ENCODE assay signal across 19 cellular contexts in the genomic region with DNA sequence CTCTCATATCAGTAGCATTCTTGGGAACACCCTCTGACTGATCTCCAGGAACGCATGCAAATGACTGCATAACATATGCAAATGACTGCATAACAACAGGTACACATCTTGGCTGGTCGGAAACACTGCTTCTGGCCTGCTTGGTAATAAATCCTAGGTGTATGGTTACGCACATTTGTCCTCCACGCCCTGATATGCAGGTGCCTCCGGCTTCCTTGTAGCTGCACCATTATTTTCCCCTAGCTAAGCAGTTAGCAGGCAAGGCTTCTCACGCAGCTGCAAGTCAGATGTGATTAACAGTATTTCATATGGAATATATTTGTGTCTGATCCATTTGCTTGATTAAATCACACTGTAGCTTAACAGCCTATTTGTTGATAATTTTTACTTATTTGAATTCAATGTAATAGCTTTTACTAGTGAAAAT. TPM values are rescaled to one million over a fixed set of nuclear protein-coding genes. Genes with fewer than 3 reads are reported as not detected.
A peak's percentile ranks its signal among the peaks of the same experiment; 100 is the strongest.
DNase-seq lines count a peak whose midpoint lies in the region; ATAC-seq, FAIRE-seq and TF ChIP-seq lines count a peak whose summit lies in the region.
"Had no signal": no experiment of that assay in that cellular context is flagged by ENCODE, and none has a peak within 500 bp of the region (broad histone marks: within the 10 kb centered on the region; RNA-seq: fewer than 3 reads in every experiment).

No MANE protein-coding gene starts in this region.

- WGBS in HUES64: 41% methylated on average over 5 of the region's 6 CpGs
- 45 to 65% (median 45%) methylated on average over 6 of the region's 6 CpGs for WGBS in stomach, 5 donors

- no peak for DNase-seq in keratinocyte (ENCODE audit: low read depth, low spot score)
- peak; percentile 62 for DNase-seq in stomach
- no peak for DNase-seq in NCI-H82 treated with DMSO at 0.1 percent for 48 hours (lab: John Stamatoyannopoulos, UW; ENCODE audit: unreplicated experiment)
- no peak for DNase-seq in AG08396 (ENCODE audit: low spot score)
- DNase-seq: activated CD8-positive, alpha-beta memory T cell treated with anti-CD3 and anti-CD28 coated beads, Interleukin-2, amount 50 U/mL, for 4 hours; cortex of kidney; NCI-H1105 treated with DMSO at 0.1 percent for 48 hours; NCI-H510A; stimulated activated CD4-positive, alpha-beta T cell treated with anti-CD3 and anti-CD28 coated beads, Interleukin-2, amount 100 ng/mL, for 24 hours had no signal

- H3K4me3 ChIP-seq in HUES64 (ENCODE audit: low read length) (peak overlapping the region; percentile 5; the same call in 1 of the 2 replicates), keratinocyte (ENCODE audit: control insufficient read depth in 2 of 3, extremely low read depth in 1 of 3, insufficient read depth in 2 of 3, low read depth in 1 of 3, low read length in 3 of 3) (no peak overlapping the region), stomach (no peak overlapping the region)

- H3K9me1 ChIP-seq in keratinocyte (ENCODE audit: control insufficient read depth, extremely low read depth, insufficient read depth, low read length): no peaks in the 10 kb centered on the region

- H3K27me3 Mint-ChIP-seq in brain: peaks cover 6% of the 10 kb centered on the region

- intact Hi-C loops in stomach (cut with DNase I; ENCODE audit: low total_unique reads): no loop called here

- no peaks in the 10 kb centered on the region for H3K9me3 ChIP-seq in HUES64 (ENCODE audit: insufficient read depth, low read depth, low read length)
- H3K9me3 ChIP-seq in keratinocyte (ENCODE audit: control insufficient read depth, low read depth, low read length): no peaks in the 10 kb centered on the region
- H3K9me3 ChIP-seq in stomach: no peaks in the 10 kb centered on the region

- no peaks in the 10 kb centered on the region for H3K9me3 Mint-ChIP-seq in brain

- H3K4me2 ChIP-seq in keratinocyte (ENCODE audit: control insufficient read depth, extremely low read depth, insufficient read depth, low read depth, low read length): peak overlapping the region; percentile 68

- H3K27me3 ChIP-seq in HUES64 (ENCODE audit: insufficient read depth, low read length): peaks cover 15% of the 10 kb centered on the region
- no peaks in the 10 kb centered on the region for H3K27me3 ChIP-seq in keratinocyte (ENCODE audit: control insufficient read depth, extremely low read depth, insufficient read depth, low read length)
- H3K27me3 ChIP-seq in stomach: no peaks in the 10 kb centered on the region

- peaks cover 22% of the 10 kb centered on the region for H3K36me3 Mint-ChIP-seq in brain

- H3K4me3 Mint-ChIP-seq in brain: peak overlapping the region in 1 of 5 experiments; percentile 28
- H3K4me3 Mint-ChIP-seq: activated naive CD8-positive, alpha-beta T cell; CD14-positive monocyte had no signal

- H3K4me1 ChIP-seq in HUES64 (ENCODE audit: insufficient read depth, low read length) (peaks cover 36% of the 10 kb centered on the region), keratinocyte (ENCODE audit: control insufficient read depth, extremely low read depth, insufficient read depth, low read length) (peaks cover 37% of the 10 kb centered on the region), stomach (peaks cover 38 to 78% (median 63%) of the 10 kb centered on the region in 4 donors)

- H3K27ac Mint-ChIP-seq in brain: peak overlapping the region in 3 of 5 experiments; percentile 33 to 70 (median 70)
- H3K27ac Mint-ChIP-seq: activated naive CD8-positive, alpha-beta T cell; CD14-positive monocyte had no signal

- TF ChIP-seq EP300 in stomach (IDR thresholded peaks at IDR 0.05): no peak

- dilution Hi-C loops in keratinocyte (cut with MboI; ENCODE audit: extremely low pct_ligation_motif_present, low sequenced_read_pairs): no loop called here

- peaks cover 4% of the 10 kb centered on the region; the same call in 1 of the 2 replicates for H3K36me3 ChIP-seq in HUES64 (ENCODE audit: insufficient read depth, low read length)
- H3K36me3 ChIP-seq in keratinocyte (ENCODE audit: control insufficient read depth in 2 of 2, extremely low read depth in 1 of 2, insufficient read depth in 2 of 2, low read length in 2 of 2): peaks cover 4 to 8% of the 10 kb centered on the region in 2 experiments
- H3K36me3 ChIP-seq in stomach: peaks cover 0 to 9% (median 7%) of the 10 kb centered on the region in 4 donors

- no peaks in the 10 kb centered on the region for H3K79me2 ChIP-seq in keratinocyte (ENCODE audit: control insufficient read depth, insufficient read depth, low read length)

- H4K20me1 ChIP-seq in keratinocyte (ENCODE audit: control insufficient read depth, extremely low read depth, insufficient read depth, low read length): no peaks in the 10 kb centered on the region

- H3K9ac ChIP-seq in HUES64 (ENCODE audit: low read depth, low read length) (no peak overlapping the region), keratinocyte (ENCODE audit: control insufficient read depth, extremely low read depth, insufficient read depth, low read length) (no peak overlapping the region)

- TF ChIP-seq POLR2A in stomach (IDR thresholded peaks at IDR 0.05): no peak

- H3K27ac ChIP-seq in HUES64 (ENCODE audit: low read depth, low read length): no peak overlapping the region
- H3K27ac ChIP-seq in keratinocyte (ENCODE audit: control insufficient read depth, insufficient read depth, low read length): peak overlapping the region; percentile 30
- peak overlapping the region; percentile 60 to 84 (median 73) for H3K27ac ChIP-seq in stomach

- ATAC-seq in HG03139 (IDR thresholded peaks at IDR 0.05; ENCODE audit: unreplicated experiment) (no peak), GM19324 (IDR thresholded peaks at IDR 0.05; ENCODE audit: low FRiP score, unreplicated experiment) (no peak)
- ATAC-seq: activated CD4-positive, CD25-positive, alpha-beta regulatory T cell treated with anti-CD3 and anti-CD28 coated beads, Interleukin-2, amount 50 U/mL, for 24 hours; Panc1 had no signal

- peaks cover 47% of the 10 kb centered on the region for H3K4me1 Mint-ChIP-seq in brain

- no peak overlapping the region for H2AFZ ChIP-seq in keratinocyte (ENCODE audit: control insufficient read depth, low read length)

- TF ChIP-seq CTCF in brain (conservative IDR thresholded peaks at IDR 0.05): no peak
- TF ChIP-seq CTCF in keratinocyte (optimal IDR thresholded peaks at IDR 0.05 in 1 of 3, IDR thresholded peaks at IDR 0.05 in 1 of 3, conservative IDR thresholded peaks at IDR 0.05 in 1 of 3; ENCODE audit: extremely low read depth in 1 of 3, insufficient read depth in 2 of 3, low read length in 3 of 3): no peak
- no peak for TF ChIP-seq CTCF in stomach (IDR thresholded peaks at IDR 0.05)

- FAIRE-seq in keratinocyte (lab: Jason Lieb, UNC): peak; percentile 34
- FAIRE-seq: GM12891, urothelium cell line had no signal

RNA-seq across cellular contexts. Expression of gene RPS6KA2, which starts 5.9 kb away (rescaled TPM):
- polyA plus RNA-seq in HUES64 (2013, experiment 1 of 2): 7.9 TPM
- 8.2 TPM for polyA plus RNA-seq in HUES64 (2013, experiment 2 of 2)
- polyA plus RNA-seq in brain (ENCODE audit: insufficient read depth, low read depth, low replicate concordance): 49.1 TPM
- polyA plus RNA-seq in keratinocyte: 8.2 to 10.4 TPM (median 9.2 TPM) in 3 replicates
- 6.0 TPM for polyA plus RNA-seq in keratinocyte (2011; ENCODE audit: low read depth)
- 10.2 and 15.1 TPM in 2 replicates for polyA plus RNA-seq in keratinocyte (2011; cell fraction: cytosol; rRNA removed)
- 9.6 and 11.9 TPM in 2 replicates for polyA plus RNA-seq in keratinocyte (2011; cell fraction: nucleus; rRNA removed)
- 8.3 and 11.2 TPM in 2 replicates for polyA plus RNA-seq in keratinocyte (2012; ENCODE audit: low replicate concordance)
- 17.2 to 47.4 TPM (median 18.7 TPM) in 3 replicates for polyA minus RNA-seq in keratinocyte
- 17.3 TPM for polyA minus RNA-seq in keratinocyte (2011; cell fraction: cytosol; rRNA and poly(A)+ RNA removed)
- polyA minus RNA-seq in keratinocyte (2011; cell fraction: nucleus; rRNA and poly(A)+ RNA removed): 7.9 and 13.3 TPM in 2 replicates
- 100 to 1,000 TPM in 1 of 5 donors, 10 to 100 TPM in 4; 35.1 to 150 (median 85.2) TPM for total RNA-seq in stomach
- 10 to 100 TPM; 10.9 to 60.2 (median 58.0) TPM for polyA plus RNA-seq in stomach

RNA-seq across cellular contexts. Expression of gene RAMACL, which starts 34.6 kb away (rescaled TPM):
- 0.25 TPM for polyA plus RNA-seq in HUES64 (2013, experiment 1 of 2)
- polyA plus RNA-seq in HUES64 (2013, experiment 2 of 2): 0.25 TPM
- polyA plus RNA-seq in brain (ENCODE audit: insufficient read depth, low read depth, low replicate concordance): not detected
- polyA plus RNA-seq in keratinocyte: 4.0 to 7.7 TPM (median 5.3 TPM) in 3 replicates
- 4.1 TPM for polyA plus RNA-seq in keratinocyte (2011; ENCODE audit: low read depth)
- 5.2 and 5.7 TPM in 2 replicates for polyA plus RNA-seq in keratinocyte (2011; cell fraction: cytosol; rRNA removed)
- polyA plus RNA-seq in keratinocyte (2011; cell fraction: nucleus; rRNA removed): 4.1 and 5.0 TPM in 2 replicates
- polyA plus RNA-seq in keratinocyte (2012; ENCODE audit: low replicate concordance): 3.9 and 6.1 TPM in 2 replicates
- 2.7 to 3.8 TPM in 2 of 3 replicates, not detected in the other for polyA minus RNA-seq in keratinocyte
- polyA minus RNA-seq in keratinocyte (2011; cell fraction: cytosol; rRNA and poly(A)+ RNA removed): 2.9 TPM
- 0.42 and 3.4 TPM in 2 replicates for polyA minus RNA-seq in keratinocyte (2011; cell fraction: nucleus; rRNA and poly(A)+ RNA removed)
- total RNA-seq in stomach: 1 to 10 TPM in 3 of 5 donors, not detected in 2; 3.5 to 9.0 (median 5.5) TPM
- under 1 TPM in 2 of 3 donors, not detected in 1; 0.25 to 0.46 TPM for polyA plus RNA-seq in stomach
